In genomic region chr19:18701250-18701608, GRCh38 we compare ENCODE assay signal across 8 cellular contexts. TPM values are rescaled to one million over a fixed set of nuclear protein-coding genes. Genes with fewer than 3 reads are reported as not detected.
DNase-seq lines count a peak whose midpoint lies in the region; ATAC-seq and TF ChIP-seq lines count a peak whose summit lies in the region.

No MANE protein-coding gene starts in this region.

- H3K27me3 ChIP-seq in ectodermal cell (ENCODE audit: control insufficient read depth, insufficient read depth, low read length, poor library complexity, severe bottlenecking) (no peaks in the 10 kb centered on the region), gastrocnemius medialis (no peaks in the 10 kb centered on the region), PC-9 (ENCODE audit: insufficient read depth, low read depth) (no peaks in the 10 kb centered on the region)

- peaks cover 13% of the 10 kb centered on the region for H3K4me1 ChIP-seq in ectodermal cell (ENCODE audit: control insufficient read depth, insufficient read depth, low read length)
- peaks cover 23 to 26% of the 10 kb centered on the region in 2 donors for H3K4me1 ChIP-seq in gastrocnemius medialis
- H3K4me1 ChIP-seq in PC-9 (replicated peaks; ENCODE audit: insufficient read depth): peaks cover 12% of the 10 kb centered on the region; the same call in 1 of the 2 replicates

- in situ Hi-C loops in gastrocnemius medialis (cut with MboI; ENCODE audit: low sequenced_read_pairs in 4 of 4): no loop called here

- intact Hi-C loops in gastrocnemius medialis (cut with DNase I; ENCODE audit: low total_unique reads): no loop called here
- intact Hi-C loops in PC-9 (cut with micrococcal nuclease; ENCODE audit: unreplicated experiment): no loop called here

- H3K4me3 ChIP-seq in ectodermal cell (ENCODE audit: insufficient read depth, low read depth, low read length) (peak overlapping the region; percentile 24), gastrocnemius medialis (peak overlapping the region; percentile 35 to 54 (median 46)), PC-9 (no peak overlapping the region)

- H3K9me3 Mint-ChIP-seq in activated CD4-positive, alpha-beta T cell treated with anti-CD3 and anti-CD28 coated beads, Interleukin-2, amount 10 ng/mL, durations not matched to agents 7 days and 5 days: no peaks in the 10 kb centered on the region
- no peaks in the 10 kb centered on the region for H3K9me3 Mint-ChIP-seq in IgD-negative memory B cell

- no peak overlapping the region for H3K4me2 ChIP-seq in PC-9

- TF ChIP-seq POLR2A in gastrocnemius medialis (IDR thresholded peaks at IDR 0.05): no peak

- WGBS in ectodermal cell, 2 experiments: 62 to 68% methylated on average over 7 of the region's 7 CpGs

- H3K9me3 ChIP-seq in ectodermal cell (ENCODE audit: control insufficient read depth, low read length) (no peaks in the 10 kb centered on the region), gastrocnemius medialis (no peaks in the 10 kb centered on the region), PC-9 (ENCODE audit: insufficient read depth, low read depth) (no peaks in the 10 kb centered on the region)

- peaks cover 43% of the 10 kb centered on the region for H4K20me1 ChIP-seq in PC-9 (ENCODE audit: insufficient read depth)

- TF ChIP-seq CTCF in gastrocnemius medialis (IDR thresholded peaks at IDR 0.05 in 4 of 5, conservative IDR thresholded peaks at IDR 0.05 in 1 of 5) (no peak), PC-9 (conservative IDR thresholded peaks at IDR 0.05) (no peak)

- no peaks in the 10 kb centered on the region for H3K9me2 ChIP-seq in PC-9 (ENCODE audit: insufficient read depth)

- H3K4me1 Mint-ChIP-seq in activated CD4-positive, alpha-beta T cell treated with anti-CD3 and anti-CD28 coated beads, Interleukin-2, amount 10 ng/mL, durations not matched to agents 7 days and 5 days: peaks cover 30% of the 10 kb centered on the region
- peaks cover 26 to 31% (median 28%) of the 10 kb centered on the region in 3 donors for H3K4me1 Mint-ChIP-seq in IgD-negative memory B cell

- no TSS peak for BruUV-seq in PC-9 (replicated peaks; lab: Mats Ljungman, UMichigan)

- no peak for ATAC-seq in gastrocnemius medialis

- no peak overlapping the region for H2AFZ ChIP-seq in PC-9

- H3K36me3 Mint-ChIP-seq in activated CD4-positive, alpha-beta T cell treated with anti-CD3 and anti-CD28 coated beads, Interleukin-2, amount 10 ng/mL, durations not matched to agents 7 days and 5 days (ENCODE audit: low read depth): no peaks in the 10 kb centered on the region
- peaks cover 5% of the 10 kb centered on the region for H3K36me3 Mint-ChIP-seq in IgD-negative memory B cell

- no peaks in the 10 kb centered on the region for H3K27me3 Mint-ChIP-seq in activated CD4-positive, alpha-beta T cell treated with anti-CD3 and anti-CD28 coated beads, Interleukin-2, amount 10 ng/mL, durations not matched to agents 7 days and 5 days
- H3K27me3 Mint-ChIP-seq in IgD-negative memory B cell: no peaks in the 10 kb centered on the region

- peaks cover 14% of the 10 kb centered on the region; the same call in 1 of the 2 replicates for H3K79me2 ChIP-seq in PC-9 (ENCODE audit: low read depth)

- H3K36me3 ChIP-seq in ectodermal cell (ENCODE audit: control insufficient read depth, insufficient read depth, low read length): no peaks in the 10 kb centered on the region
- no peaks in the 10 kb centered on the region for H3K36me3 ChIP-seq in gastrocnemius medialis
- no peaks in the 10 kb centered on the region for H3K36me3 ChIP-seq in PC-9 (ENCODE audit: low read depth)

- POLR2A ChIA-PET in activated CD4-positive, alpha-beta T cell treated with anti-CD3 and anti-CD28 coated beads, Interleukin-2, amount 10 ng/mL, durations not matched to agents 7 days and 5 days (lab: Charles Lee): no interaction called here
- POLR2A ChIA-PET in PC-9 (lab: Charles Lee; ENCODE audit: unreplicated experiment): no interaction called here

- H3K27ac ChIP-seq in ectodermal cell (ENCODE audit: insufficient read depth, low read depth, low read length, poor library complexity, severe bottlenecking) (no peak overlapping the region), gastrocnemius medialis (peak overlapping the region; percentile 55 to 68 (median 64)), PC-9 (no peak overlapping the region)

- DNase-seq in activated CD4-positive, alpha-beta T cell treated with anti-CD3 and anti-CD28 coated beads, Interleukin-2, amount 10 ng/mL, durations not matched to agents 7 days and 5 days: no peak
- no peak for DNase-seq in activated CD4-positive, alpha-beta T cell treated with anti-CD3 and anti-CD28 coated beads, Interleukin-2, amount 50 U/mL, for 4 hours
- DNase-seq in gastrocnemius medialis (no peak), PC-9 (no peak), NCI-H146 treated with DMSO at 0.1 percent for 48 hours (lab: John Stamatoyannopoulos, UW; ENCODE audit: unreplicated experiment) (no peak), NCI-H345 treated with DMSO at 0.1 percent for 48 hours (lab: John Stamatoyannopoulos, UW; ENCODE audit: unreplicated experiment) (no peak)

- CTCF ChIA-PET in activated CD4-positive, alpha-beta T cell treated with anti-CD3 and anti-CD28 coated beads, Interleukin-2, amount 10 ng/mL, durations not matched to agents 7 days and 5 days (lab: Charles Lee): interaction anchor here (0.6 to 1.2 kb wide), 2 partner anchors 9 to 12 kb away, joined by 3 to 4 read pairs; no protein-coding TSS in a partner anchor
- CTCF ChIA-PET in PC-9 (lab: Charles Lee): interaction anchor here (0.7 kb wide), 1 partner anchor 250 kb away, joined by 7 read pairs; no protein-coding TSS in a partner anchor

- H3K27ac Mint-ChIP-seq in activated CD4-positive, alpha-beta T cell treated with anti-CD3 and anti-CD28 coated beads, Interleukin-2, amount 10 ng/mL, durations not matched to agents 7 days and 5 days: peak overlapping the region; percentile 94
- peak overlapping the region; percentile 73 to 97 (median 96) for H3K27ac Mint-ChIP-seq in IgD-negative memory B cell

- peak overlapping the region; percentile 76 for H3K4me3 Mint-ChIP-seq in activated CD4-positive, alpha-beta T cell treated with anti-CD3 and anti-CD28 coated beads, Interleukin-2, amount 10 ng/mL, durations not matched to agents 7 days and 5 days
- peak overlapping the region; percentile 90 to 97 (median 96) for H3K4me3 Mint-ChIP-seq in IgD-negative memory B cell

- peaks cover 8% of the 10 kb centered on the region; the same call in 1 of the 2 replicates for H3F3A ChIP-seq in PC-9 (ENCODE audit: insufficient read depth, low read depth)

RNA-seq across cellular contexts. Expression of gene CRTC1, which starts 17.7 kb away (rescaled TPM):
- 10 to 100 TPM; 10.2 to 10.3 TPM for total RNA-seq in activated CD4-positive, alpha-beta T cell treated with anti-CD3 and anti-CD28 coated beads, Interleukin-2, amount 10 ng/mL, durations not matched to agents 7 days and 5 days
- 1.7 TPM for polyA plus RNA-seq in IgD-negative memory B cell
- polyA plus RNA-seq in ectodermal cell (2013, experiment 1 of 4): 27.0 TPM
- 29.4 TPM for polyA plus RNA-seq in ectodermal cell (2013, experiment 2 of 4)
- polyA plus RNA-seq in ectodermal cell (2013, experiment 3 of 4): 22.2 TPM
- polyA plus RNA-seq in ectodermal cell (2013, experiment 4 of 4): 24.1 TPM
- total RNA-seq in gastrocnemius medialis (1 to 10 TPM; 2.8 to 8.8 (median 3.7) TPM), PC-9 (2021) (13.3 and 16.6 TPM in 2 replicates)

Comparison
In these comparisons a context has a peak if more than half of its experiments do, and no peak if none do; other contexts are left out.
1. H3K27ac ChIP-seq: peak in gastrocnemius medialis (4 of 4); none in ectodermal cell (single experiment) and PC-9 (single experiment).